1 cellular context compared by ENCODE assay signal in the genomic region with DNA sequence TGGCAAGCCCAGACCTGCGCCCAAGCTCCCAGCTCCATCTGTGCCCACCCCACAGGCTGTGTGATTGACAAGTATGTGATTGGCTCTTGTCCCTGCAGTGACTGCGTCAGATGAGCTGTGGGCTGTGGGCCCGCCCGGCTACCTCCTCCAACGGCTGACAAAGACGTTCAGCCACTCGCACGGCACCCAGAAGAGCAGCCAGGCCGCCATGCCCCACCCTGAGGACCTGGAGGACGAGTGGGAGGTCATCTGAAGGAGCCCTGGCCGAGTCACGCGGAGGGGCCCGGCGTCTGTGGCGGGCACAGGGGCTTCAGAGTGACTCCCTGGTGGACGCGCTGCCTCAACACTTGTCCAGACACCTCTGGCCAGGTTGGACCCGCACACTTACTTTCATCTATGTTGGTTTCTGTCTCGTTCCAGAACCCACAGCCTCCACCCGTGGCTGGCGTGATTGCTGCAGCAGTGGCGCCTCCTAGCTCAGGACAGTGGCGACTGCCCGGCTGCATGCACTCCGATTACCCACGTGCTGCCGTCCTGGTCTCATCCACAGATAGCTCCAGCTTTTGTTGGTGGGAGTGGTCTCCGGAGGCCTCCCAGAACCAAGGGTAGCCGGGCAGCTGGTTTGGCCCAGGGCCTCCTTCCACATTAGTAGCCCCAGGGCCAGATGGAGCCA.
TF ChIP-seq lines count a peak whose summit lies in the region.

No MANE protein-coding gene starts in this region.

TF ChIP-seq in A549, 52 proteins besides CTCF, POLR2A, EP300 and RAD21 (continued from another document):
- TF ChIP-seq, protein P1, sequence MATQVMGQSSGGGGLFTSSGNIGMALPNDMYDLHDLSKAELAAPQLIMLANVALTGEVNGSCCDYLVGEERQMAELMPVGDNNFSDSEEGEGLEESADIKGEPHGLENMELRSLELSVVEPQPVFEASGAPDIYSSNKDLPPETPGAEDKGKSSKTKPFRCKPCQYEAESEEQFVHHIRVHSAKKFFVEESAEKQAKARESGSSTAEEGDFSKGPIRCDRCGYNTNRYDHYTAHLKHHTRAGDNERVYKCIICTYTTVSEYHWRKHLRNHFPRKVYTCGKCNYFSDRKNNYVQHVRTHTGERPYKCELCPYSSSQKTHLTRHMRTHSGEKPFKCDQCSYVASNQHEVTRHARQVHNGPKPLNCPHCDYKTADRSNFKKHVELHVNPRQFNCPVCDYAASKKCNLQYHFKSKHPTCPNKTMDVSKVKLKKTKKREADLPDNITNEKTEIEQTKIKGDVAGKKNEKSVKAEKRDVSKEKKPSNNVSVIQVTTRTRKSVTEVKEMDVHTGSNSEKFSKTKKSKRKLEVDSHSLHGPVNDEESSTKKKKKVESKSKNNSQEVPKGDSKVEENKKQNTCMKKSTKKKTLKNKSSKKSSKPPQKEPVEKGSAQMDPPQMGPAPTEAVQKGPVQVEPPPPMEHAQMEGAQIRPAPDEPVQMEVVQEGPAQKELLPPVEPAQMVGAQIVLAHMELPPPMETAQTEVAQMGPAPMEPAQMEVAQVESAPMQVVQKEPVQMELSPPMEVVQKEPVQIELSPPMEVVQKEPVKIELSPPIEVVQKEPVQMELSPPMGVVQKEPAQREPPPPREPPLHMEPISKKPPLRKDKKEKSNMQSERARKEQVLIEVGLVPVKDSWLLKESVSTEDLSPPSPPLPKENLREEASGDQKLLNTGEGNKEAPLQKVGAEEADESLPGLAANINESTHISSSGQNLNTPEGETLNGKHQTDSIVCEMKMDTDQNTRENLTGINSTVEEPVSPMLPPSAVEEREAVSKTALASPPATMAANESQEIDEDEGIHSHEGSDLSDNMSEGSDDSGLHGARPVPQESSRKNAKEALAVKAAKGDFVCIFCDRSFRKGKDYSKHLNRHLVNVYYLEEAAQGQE (IDR thresholded peaks at IDR 0.05) = no peak
- no peak for TF ChIP-seq HOXB13 (CRISPR knock-in tag; IDR thresholded peaks at IDR 0.05; ENCODE audit: low read depth)
- no peak for TF ChIP-seq FOXS1 (CRISPR knock-in tag; IDR thresholded peaks at IDR 0.05)
